Comparison of ENCODE assay signal across 25 cellular contexts in genomic region chr4:133592106-133592505, GRCh38.
"Had no signal": no experiment of that assay in that cellular context is flagged by ENCODE, and none has a peak within 500 bp of the region (broad histone marks: within the 10 kb centered on the region; RNA-seq: fewer than 3 reads in every experiment).

No MANE protein-coding gene starts in this region.

- H3K4me3 ChIP-seq: dorsolateral prefrontal cortex, heart left ventricle, mucosa of descending colon, ovary, right atrium auricular region, sigmoid colon, skin epidermis, tibial artery, upper lobe of left lung, vagina had no signal

- ATAC-seq: esophagus mucosa; heart left ventricle; left lobe of liver; mucosa of descending colon; naive thymus-derived CD8-positive, alpha-beta T cell; stimulated activated effector memory CD8-positive, alpha-beta T cell treated with anti-CD3 and anti-CD28 coated beads, Interleukin-12 subunit alpha, Interleukin-12 subunit beta, amount 100 ng/mL, for 72 hours; stimulated activated naive CD8-positive, alpha-beta T cell treated with anti-CD3 and anti-CD28 coated beads, Interleukin-15, Interleukin-2, amounts not matched to agents 100 U/mL and 50 U/mL, for 24 hours had no signal

- H3K27me3 ChIP-seq: heart left ventricle, ovary, right atrium auricular region, sigmoid colon, tibial artery, upper lobe of left lung, vagina had no signal

- DNase-seq: cortex of kidney; dorsolateral prefrontal cortex; effector CD8-positive, alpha-beta T cell; heart left ventricle; hippocampal formation; islet precursor cell; mammary epithelial cell; mucosa of descending colon; naive thymus-derived CD8-positive, alpha-beta T cell; nucleus accumbens; ovary; sigmoid colon; stimulated activated CD4-positive, alpha-beta T cell treated with anti-CD3 and anti-CD28 coated beads, Interleukin-4, amount 100 ng/mL, for 1 hour; stimulated activated CD8-positive, alpha-beta memory T cell treated with anti-CD3 and anti-CD28 coated beads, Interleukin-4, amount 100 ng/mL, for 48 hours; stimulated activated naive CD8-positive, alpha-beta T cell treated with anti-CD3 and anti-CD28 coated beads, Interleukin-15, Interleukin-2, amounts not matched to agents 100 U/mL and 50 U/mL, for 24 hours; tibial artery; upper lobe of left lung had no signal

- H3K4me1 ChIP-seq: heart left ventricle, right atrium auricular region, sigmoid colon, tibial artery, upper lobe of left lung, vagina had no signal

- H3K9me3 ChIP-seq: heart left ventricle, mucosa of descending colon, ovary, right atrium auricular region, sigmoid colon, tibial artery, upper lobe of left lung, vagina had no signal

- H3K36me3 ChIP-seq: heart left ventricle, ovary, right atrium auricular region, sigmoid colon, tibial artery, upper lobe of left lung, vagina had no signal

- H3K27ac ChIP-seq: dorsolateral prefrontal cortex, heart left ventricle, ovary, right atrium auricular region, sigmoid colon, skin epidermis, tibial artery, upper lobe of left lung, vagina had no signal

- FAIRE-seq: endometrium, frontal cortex had no signal
